In genomic region chr1:204266504-204267034, GRCh38 we compare ENCODE assay signal across 18 cellular contexts. TPM values are rescaled to one million over a fixed set of nuclear protein-coding genes. Genes with fewer than 3 reads are reported as not detected.
DNase-seq lines count a peak whose midpoint lies in the region; ATAC-seq, FAIRE-seq and TF ChIP-seq lines count a peak whose summit lies in the region.
"Had no signal": no experiment of that assay in that cellular context is flagged by ENCODE, and none has a peak within 500 bp of the region (broad histone marks: within the 10 kb centered on the region; RNA-seq: fewer than 3 reads in every experiment).

No MANE protein-coding gene starts in this region.

- H3K27ac Mint-ChIP-seq in Calu3 (ENCODE audit: unreplicated experiment) = peak overlapping the region; percentile 25
- H3K27ac Mint-ChIP-seq in progenitor cell of endocrine pancreas = peak overlapping the region; percentile 91
- H3K27ac Mint-ChIP-seq: activated T-cell treated with anti-CD3 and anti-CD28 coated beads, Interleukin-2, amount 50 U/mL, for 24 hours; T-helper 17 cell had no signal

- no TSS peak for BruUV-seq in Calu3 (replicated peaks; lab: Mats Ljungman, UMichigan)

- CTCF ChIA-PET in Calu3 (lab: Charles Lee) = interaction anchor here (0.9 to 1.0 kb wide), 2 partner anchors 12 to 111 kb away, joined by 3 to 4 read pairs; no protein-coding TSS in a partner anchor

- FAIRE-seq in islet of Langerhans (lab: Jason Lieb, UNC) = peak; percentile 92
- FAIRE-seq: GM19239 had no signal

- H3K27me3 Mint-ChIP-seq in Calu3 (ENCODE audit: unreplicated experiment) (no peaks in the 10 kb centered on the region), progenitor cell of endocrine pancreas (no peaks in the 10 kb centered on the region)

- intact Hi-C loops in Calu3 (cut with micrococcal nuclease; ENCODE audit: unreplicated experiment) = no loop called here

- H3K9me3 Mint-ChIP-seq in Calu3 (ENCODE audit: low read depth, unreplicated experiment) (no peaks in the 10 kb centered on the region), progenitor cell of endocrine pancreas (ENCODE audit: low read depth) (no peaks in the 10 kb centered on the region)
- H3K9me3 Mint-ChIP-seq: activated T-cell treated with anti-CD3 and anti-CD28 coated beads, Interleukin-2, amount 50 U/mL, for 24 hours had no signal

- H3K4me3 Mint-ChIP-seq in Calu3 (ENCODE audit: low read depth, unreplicated experiment) = peak overlapping the region; percentile 3
- peak overlapping the region; percentile 59 for H3K4me3 Mint-ChIP-seq in progenitor cell of endocrine pancreas (ENCODE audit: low read depth)
- H3K4me3 Mint-ChIP-seq: activated T-cell treated with anti-CD3 and anti-CD28 coated beads, Interleukin-2, amount 50 U/mL, for 24 hours; T-helper 17 cell had no signal

- H3K36me3 Mint-ChIP-seq in Calu3 (ENCODE audit: insufficient read depth, unreplicated experiment) (peaks cover 40% of the 10 kb centered on the region), progenitor cell of endocrine pancreas (ENCODE audit: insufficient read depth) (peaks cover 27% of the 10 kb centered on the region)

- ATAC-seq in HG02981 (IDR thresholded peaks at IDR 0.05; ENCODE audit: unreplicated experiment) = no peak
- ATAC-seq: esophagus mucosa, Panc1, T-helper 17 cell had no signal

- TF ChIP-seq CTCF in Calu3 (IDR thresholded peaks at IDR 0.05; ENCODE audit: unreplicated experiment) (no peak), progenitor cell of endocrine pancreas (IDR thresholded peaks at IDR 0.05; ENCODE audit: unreplicated experiment) (no peak)

- peak; percentile 50 for DNase-seq in Calu3
- DNase-seq in NCI-H69 (lab: John Stamatoyannopoulos, UW) = peak; percentile 12
- no peak for DNase-seq in progenitor cell of endocrine pancreas (ENCODE audit: low spot score, unreplicated experiment)
- no peak for DNase-seq in AML-193 (lab: John Stamatoyannopoulos, UW)
- no peak for DNase-seq in islet precursor cell
- DNase-seq in mesenteric fat pad (ENCODE audit: low spot score) = no peak
- DNase-seq: activated T-cell treated with anti-CD3 and anti-CD28 coated beads, Interleukin-2, amount 50 U/mL, for 24 hours; NCI-H1694 treated with DMSO at 0.1 percent for 48 hours; NCI-H510A treated with DMSO at 0.1 percent for 48 hours; T-helper 17 cell had no signal

- H3K4me1 Mint-ChIP-seq in Calu3 (ENCODE audit: low read depth, unreplicated experiment) = peaks cover 24% of the 10 kb centered on the region
- H3K4me1 Mint-ChIP-seq in progenitor cell of endocrine pancreas (ENCODE audit: low read depth) = peaks cover 43% of the 10 kb centered on the region

RNA-seq across cellular contexts. Expression of gene GOLT1A, which starts 52.8 kb away (rescaled TPM):
- total RNA-seq in Calu3 (2022) = 3.5 and 5.6 TPM in 2 replicates
- total RNA-seq in progenitor cell of endocrine pancreas = 4.2 and 5.0 TPM in 2 replicates
- total RNA-seq in mesenteric fat pad = not detected
- total RNA-seq: chondrocyte, esophagus mucosa, G401, tibial nerve had no signal

Comparison
In these comparisons a context has a peak if more than half of its experiments do, and no peak if none do; other contexts are left out.
1. DNase-seq: peak in Calu3 (single experiment) and NCI-H69 (single experiment); none in progenitor cell of endocrine pancreas (single experiment), AML-193 (0 of 2), islet precursor cell (single experiment) and mesenteric fat pad (single experiment).